Comparison of ENCODE assay signal across 30 cellular contexts in the genomic region with DNA sequence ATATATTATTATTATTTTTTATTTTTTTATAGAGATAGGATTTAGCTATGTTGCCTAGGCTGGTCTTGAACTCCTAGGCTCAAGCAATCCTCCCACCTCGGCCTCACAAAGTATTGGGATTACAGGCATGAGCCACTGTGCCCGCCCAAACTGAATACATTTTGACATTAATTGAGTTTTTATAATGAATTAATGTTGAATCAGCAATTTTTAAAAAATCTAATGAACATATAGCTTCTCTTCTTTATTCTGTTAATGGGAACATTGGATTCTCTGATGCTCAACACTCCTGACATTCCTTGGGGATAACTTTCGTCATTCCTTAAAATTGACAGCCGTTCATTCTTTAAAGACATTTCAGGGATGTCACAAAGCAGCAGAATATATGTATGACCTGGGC.
"Had no signal": no experiment of that assay in that cellular context is flagged by ENCODE, and none has a peak within 500 bp of the region (broad histone marks: within the 10 kb centered on the region; RNA-seq: fewer than 3 reads in every experiment).

No MANE protein-coding gene starts in this region.

- H3K36me3 ChIP-seq: ascending aorta, breast epithelium, cardiac muscle cell, colonic mucosa, esophagus squamous epithelium, gastroesophageal sphincter had no signal

- H3K9me3 ChIP-seq: ascending aorta, breast epithelium, colonic mucosa, esophagus squamous epithelium, gastroesophageal sphincter had no signal

- H3K4me3 ChIP-seq: ascending aorta, breast epithelium, cardiac muscle cell, colonic mucosa, esophagus squamous epithelium, gastroesophageal sphincter had no signal

- H3K27ac ChIP-seq: ascending aorta, breast epithelium, colonic mucosa, epithelial cell of prostate, esophagus squamous epithelium, gastroesophageal sphincter had no signal

- H3K27me3 ChIP-seq: ascending aorta, breast epithelium, cardiac muscle cell, colonic mucosa, esophagus squamous epithelium, gastroesophageal sphincter had no signal

- DNase-seq: activated CD4-positive, alpha-beta memory T cell treated with anti-CD3 and anti-CD28 coated beads for 36 hours; activated CD4-positive, alpha-beta T cell treated with anti-CD3 and anti-CD28 coated beads for 36 hours; activated CD4-positive, alpha-beta T cell treated with anti-CD3 and anti-CD28 coated beads, Interleukin-2, amount 10 ng/mL, durations not matched to agents 24 days and 14 days; activated CD4-positive, CD25-positive, alpha-beta regulatory T cell; activated CD4-positive, CD25-positive, alpha-beta regulatory T cell treated with anti-CD3 and anti-CD28 coated beads, Interleukin-2, amount 50 U/mL, for 72 hours; activated CD8-positive, alpha-beta memory T cell treated with anti-CD3 and anti-CD28 coated beads, Interleukin-2, amount 10 ng/mL, durations not matched to agents 7 days and 5 days; activated CD8-positive, alpha-beta memory T cell treated with anti-CD3 and anti-CD28 coated beads, Interleukin-2, amount 50 U/mL, for 4 hours; activated CD8-positive, alpha-beta T cell treated with anti-CD3 and anti-CD28 coated beads, Interleukin-2, amount 10 ng/mL, durations not matched to agents 7 days and 5 days; activated gamma-delta T cell; activated naive CD4-positive, alpha-beta T cell; activated naive CD4-positive, alpha-beta T cell treated with anti-CD3 and anti-CD28 coated beads, Interleukin-2, amount 10 ng/mL, durations not matched to agents 7 days and 5 days; activated naive CD8-positive, alpha-beta T cell treated with anti-CD3 and anti-CD28 coated beads, Interleukin-2, amount 10 ng/mL, durations not matched to agents 7 days and 5 days; activated T-cell treated with anti-CD3 and anti-CD28 coated beads, Interleukin-2, amount 50 U/mL, for 1 hour; activated T-cell treated with anti-CD3 and anti-CD28 coated beads, Interleukin-2, amount 50 U/mL, for 72 hours; central memory CD4-positive, alpha-beta T cell; cerebellar nuclear complex; colonic mucosa; effector CD8-positive, alpha-beta T cell; esophagus squamous epithelium; foreskin melanocyte; T-helper 2 cell had no signal

- FAIRE-seq: endometrium, endothelial cell of umbilical vein had no signal

- H3K9me3 Mint-ChIP-seq: activated CD4-positive, alpha-beta memory T cell treated with anti-CD3 and anti-CD28 coated beads for 36 hours; activated CD4-positive, alpha-beta T cell treated with anti-CD3 and anti-CD28 coated beads, Interleukin-2, amount 10 ng/mL, durations not matched to agents 24 days and 14 days; activated naive CD4-positive, alpha-beta T cell treated with anti-CD3 and anti-CD28 coated beads, Interleukin-2, amount 10 ng/mL, durations not matched to agents 7 days and 5 days; activated naive CD4-positive, alpha-beta T cell treated with anti-CD3 and anti-CD28 coated beads, Interleukin-2, amount 50 U/mL, for 72 hours; activated naive CD8-positive, alpha-beta T cell treated with anti-CD3 and anti-CD28 coated beads, Interleukin-2, amount 10 ng/mL, durations not matched to agents 7 days and 5 days; activated T-cell treated with anti-CD3 and anti-CD28 coated beads, Interleukin-2, amount 50 U/mL, for 72 hours had no signal

- H3K36me3 Mint-ChIP-seq: activated CD4-positive, alpha-beta memory T cell treated with anti-CD3 and anti-CD28 coated beads for 36 hours; activated CD8-positive, alpha-beta memory T cell treated with anti-CD3 and anti-CD28 coated beads, Interleukin-2, amount 10 ng/mL, durations not matched to agents 7 days and 5 days; activated naive CD4-positive, alpha-beta T cell treated with anti-CD3 and anti-CD28 coated beads, Interleukin-2, amount 10 ng/mL, durations not matched to agents 7 days and 5 days; activated naive CD4-positive, alpha-beta T cell treated with anti-CD3 and anti-CD28 coated beads, Interleukin-2, amount 50 U/mL, for 72 hours had no signal

- H3K27ac Mint-ChIP-seq: activated CD4-positive, alpha-beta memory T cell treated with anti-CD3 and anti-CD28 coated beads for 36 hours; activated CD4-positive, alpha-beta T cell treated with anti-CD3 and anti-CD28 coated beads for 36 hours; activated CD4-positive, alpha-beta T cell treated with anti-CD3 and anti-CD28 coated beads, Interleukin-2, amount 10 ng/mL, durations not matched to agents 24 days and 14 days; activated CD8-positive, alpha-beta memory T cell treated with anti-CD3 and anti-CD28 coated beads, Interleukin-2, amount 10 ng/mL, durations not matched to agents 7 days and 5 days; activated CD8-positive, alpha-beta T cell treated with anti-CD3 and anti-CD28 coated beads, Interleukin-2, amount 10 ng/mL, durations not matched to agents 7 days and 5 days; activated naive CD4-positive, alpha-beta T cell treated with anti-CD3 and anti-CD28 coated beads, Interleukin-2, amount 10 ng/mL, durations not matched to agents 7 days and 5 days; activated naive CD4-positive, alpha-beta T cell treated with anti-CD3 and anti-CD28 coated beads, Interleukin-2, amount 50 U/mL, for 72 hours; activated naive CD8-positive, alpha-beta T cell treated with anti-CD3 and anti-CD28 coated beads, Interleukin-2, amount 10 ng/mL, durations not matched to agents 7 days and 5 days; activated T-cell treated with anti-CD3 and anti-CD28 coated beads, Interleukin-2, amount 50 U/mL, for 72 hours; brain had no signal

- H3K4me1 ChIP-seq: ascending aorta, breast epithelium, colonic mucosa, esophagus squamous epithelium, gastroesophageal sphincter had no signal

- H3K4me3 Mint-ChIP-seq: activated CD4-positive, alpha-beta memory T cell treated with anti-CD3 and anti-CD28 coated beads for 36 hours; activated CD4-positive, alpha-beta T cell treated with anti-CD3 and anti-CD28 coated beads for 36 hours; activated CD4-positive, alpha-beta T cell treated with anti-CD3 and anti-CD28 coated beads, Interleukin-2, amount 10 ng/mL, durations not matched to agents 24 days and 14 days; activated CD8-positive, alpha-beta memory T cell treated with anti-CD3 and anti-CD28 coated beads, Interleukin-2, amount 10 ng/mL, durations not matched to agents 7 days and 5 days; activated CD8-positive, alpha-beta T cell treated with anti-CD3 and anti-CD28 coated beads, Interleukin-2, amount 10 ng/mL, durations not matched to agents 7 days and 5 days; activated naive CD4-positive, alpha-beta T cell treated with anti-CD3 and anti-CD28 coated beads, Interleukin-2, amount 10 ng/mL, durations not matched to agents 7 days and 5 days; activated naive CD8-positive, alpha-beta T cell treated with anti-CD3 and anti-CD28 coated beads, Interleukin-2, amount 10 ng/mL, durations not matched to agents 7 days and 5 days; activated T-cell treated with anti-CD3 and anti-CD28 coated beads, Interleukin-2, amount 50 U/mL, for 72 hours; brain had no signal

- H3K27me3 Mint-ChIP-seq: activated CD4-positive, alpha-beta memory T cell treated with anti-CD3 and anti-CD28 coated beads for 36 hours; activated CD4-positive, alpha-beta T cell treated with anti-CD3 and anti-CD28 coated beads for 36 hours; activated CD4-positive, alpha-beta T cell treated with anti-CD3 and anti-CD28 coated beads, Interleukin-2, amount 10 ng/mL, durations not matched to agents 24 days and 14 days; activated CD8-positive, alpha-beta memory T cell treated with anti-CD3 and anti-CD28 coated beads, Interleukin-2, amount 10 ng/mL, durations not matched to agents 7 days and 5 days; activated naive CD4-positive, alpha-beta T cell treated with anti-CD3 and anti-CD28 coated beads, Interleukin-2, amount 10 ng/mL, durations not matched to agents 7 days and 5 days; brain had no signal

- ATAC-seq: activated CD4-positive, alpha-beta T cell treated with anti-CD3 and anti-CD28 coated beads for 36 hours; activated CD8-positive, alpha-beta memory T cell treated with anti-CD3 and anti-CD28 coated beads, Interleukin-2, amount 10 ng/mL, durations not matched to agents 7 days and 5 days; activated CD8-positive, alpha-beta T cell treated with anti-CD3 and anti-CD28 coated beads, Interleukin-2, amount 10 ng/mL, durations not matched to agents 7 days and 5 days; activated naive CD4-positive, alpha-beta T cell treated with anti-CD3 and anti-CD28 coated beads, Interleukin-2, amount 50 U/mL, for 72 hours; activated T-cell treated with anti-CD3 and anti-CD28 coated beads, Interleukin-2, amount 50 U/mL, for 72 hours; gastroesophageal sphincter had no signal

- H3K4me1 Mint-ChIP-seq: activated CD4-positive, alpha-beta T cell treated with anti-CD3 and anti-CD28 coated beads for 36 hours; activated CD4-positive, alpha-beta T cell treated with anti-CD3 and anti-CD28 coated beads, Interleukin-2, amount 10 ng/mL, durations not matched to agents 24 days and 14 days; activated naive CD4-positive, alpha-beta T cell treated with anti-CD3 and anti-CD28 coated beads, Interleukin-2, amount 10 ng/mL, durations not matched to agents 7 days and 5 days; brain had no signal
